In genomic region chr6:33699739-33700138, GRCh38 we compare ENCODE assay signal across 23 cellular contexts. TPM values are rescaled to one million over a fixed set of nuclear protein-coding genes. Genes with fewer than 3 reads are reported as not detected.
DNase-seq lines count a peak whose midpoint lies in the region; ATAC-seq lines count a peak whose summit lies in the region.
"Had no signal": no experiment of that assay in that cellular context is flagged by ENCODE, and none has a peak within 500 bp of the region (broad histone marks: within the 10 kb centered on the region; RNA-seq: fewer than 3 reads in every experiment).

No MANE protein-coding gene starts in this region.

- intact Hi-C loops in naive thymus-derived CD4-positive, alpha-beta T cell (cut with micrococcal nuclease): loop anchor here (1.0 to 10.0 kb wide), 4 partner anchors 32 to 275 kb away; partner anchors contain the start of gene SYNGAP1 (in 1 of the 2)

- no peaks in the 10 kb centered on the region for H3K9me3 Mint-ChIP-seq in T-helper 1 cell treated with Interleukin-12 subunit alpha and Interleukin-12 subunit beta and Interleukin-4 antibody, amounts not matched to agents 30 μg/mL and 1 μg/mL, for 36 hours
- H3K9me3 Mint-ChIP-seq in IgD-negative memory B cell: no peaks in the 10 kb centered on the region
- no peaks in the 10 kb centered on the region for H3K9me3 Mint-ChIP-seq in activated naive CD8-positive, alpha-beta T cell treated with anti-CD3 and anti-CD28 coated beads, Interleukin-2, amount 10 ng/mL, durations not matched to agents 7 days and 5 days
- no peaks in the 10 kb centered on the region for H3K9me3 Mint-ChIP-seq in naive thymus-derived CD4-positive, alpha-beta T cell
- H3K9me3 Mint-ChIP-seq: dendritic cell treated with granulocyte-macrophage colony-stimulating factor and Interleukin-4, amounts not matched to agents 40 ng/mL and 50 ng/mL, for 4 days; GM23338; natural killer cell had no signal

- H3K4me1 Mint-ChIP-seq in T-helper 1 cell treated with Interleukin-12 subunit alpha and Interleukin-12 subunit beta and Interleukin-4 antibody, amounts not matched to agents 30 μg/mL and 1 μg/mL, for 36 hours (ENCODE audit: low read depth): peaks cover 43% of the 10 kb centered on the region
- H3K4me1 Mint-ChIP-seq in IgD-negative memory B cell: peaks cover 37 to 43% (median 40%) of the 10 kb centered on the region in 3 donors
- peaks cover 40% of the 10 kb centered on the region for H3K4me1 Mint-ChIP-seq in activated naive CD8-positive, alpha-beta T cell treated with anti-CD3 and anti-CD28 coated beads, Interleukin-2, amount 10 ng/mL, durations not matched to agents 7 days and 5 days
- H3K4me1 Mint-ChIP-seq in naive thymus-derived CD4-positive, alpha-beta T cell: peaks cover 24 to 66% (median 52%) of the 10 kb centered on the region in 7 donors

- peak overlapping the region; percentile 78 for H3K27ac Mint-ChIP-seq in T-helper 1 cell treated with Interleukin-12 subunit alpha and Interleukin-12 subunit beta and Interleukin-4 antibody, amounts not matched to agents 30 μg/mL and 1 μg/mL, for 36 hours
- peak overlapping the region in 2 of 3 donors; percentile 65 to 83 for H3K27ac Mint-ChIP-seq in IgD-negative memory B cell
- peak overlapping the region; percentile 22 for H3K27ac Mint-ChIP-seq in activated naive CD8-positive, alpha-beta T cell treated with anti-CD3 and anti-CD28 coated beads, Interleukin-2, amount 10 ng/mL, durations not matched to agents 7 days and 5 days
- peak overlapping the region in 8 of 9 donors; percentile 70 to 100 (median 86) for H3K27ac Mint-ChIP-seq in naive thymus-derived CD4-positive, alpha-beta T cell
- H3K27ac Mint-ChIP-seq: dendritic cell treated with granulocyte-macrophage colony-stimulating factor and Interleukin-4, amounts not matched to agents 40 ng/mL and 50 ng/mL, for 4 days had no signal

- CTCF ChIA-PET in naive thymus-derived CD4-positive, alpha-beta T cell (lab: Charles Lee): interaction anchor here (1.5 to 4.0 kb wide), 7 partner anchors 11 to 399 kb away, joined by 4 to 37 read pairs (median 9); partner anchors contain the start of gene UQCC2

- H3K27me3 ChIP-seq in naive thymus-derived CD4-positive, alpha-beta T cell (ENCODE audit: control insufficient read depth in 2 of 2, insufficient read depth in 2 of 2, low read length in 2 of 2): no peaks in the 10 kb centered on the region
- H3K27me3 ChIP-seq: brain microvascular endothelial cell, upper lobe of left lung had no signal

- no peak for DNase-seq in T-helper 1 cell
- DNase-seq in activated naive CD8-positive, alpha-beta T cell treated with anti-CD3 and anti-CD28 coated beads, Interleukin-2, amount 10 ng/mL, durations not matched to agents 7 days and 5 days: no peak
- no peak for DNase-seq in naive thymus-derived CD4-positive, alpha-beta T cell
- DNase-seq in NCI-H1092 treated with DMSO at 0.1 percent for 48 hours (lab: John Stamatoyannopoulos, UW): no peak
- no peak for DNase-seq in AML-193 (lab: John Stamatoyannopoulos, UW)
- DNase-seq: DMS79, NCI-H1048, NCI-H2107 had no signal

- H3K9me3 ChIP-seq in naive thymus-derived CD4-positive, alpha-beta T cell (ENCODE audit: control insufficient read depth in 2 of 3, low read length in 3 of 3): no peaks in the 10 kb centered on the region
- H3K9me3 ChIP-seq: upper lobe of left lung had no signal

- H3K4me3 Mint-ChIP-seq in T-helper 1 cell treated with Interleukin-12 subunit alpha and Interleukin-12 subunit beta and Interleukin-4 antibody, amounts not matched to agents 30 μg/mL and 1 μg/mL, for 36 hours: no peak overlapping the region
- peak overlapping the region in 1 of 4 donors; percentile 85 for H3K4me3 Mint-ChIP-seq in IgD-negative memory B cell
- H3K4me3 Mint-ChIP-seq in activated naive CD8-positive, alpha-beta T cell treated with anti-CD3 and anti-CD28 coated beads, Interleukin-2, amount 10 ng/mL, durations not matched to agents 7 days and 5 days: no peak overlapping the region
- H3K4me3 Mint-ChIP-seq in naive thymus-derived CD4-positive, alpha-beta T cell: peak overlapping the region in 1 of 10 donors; percentile 40
- H3K4me3 Mint-ChIP-seq: dendritic cell treated with granulocyte-macrophage colony-stimulating factor and Interleukin-4, amounts not matched to agents 40 ng/mL and 50 ng/mL, for 4 days; GM23338; natural killer cell had no signal

- H3K4me3 ChIP-seq in naive thymus-derived CD4-positive, alpha-beta T cell (ENCODE audit: low read length): no peak overlapping the region
- H3K4me3 ChIP-seq: GM23338, lung, PC-9, SK-N-MC, upper lobe of left lung had no signal

- H3K27ac ChIP-seq in naive thymus-derived CD4-positive, alpha-beta T cell (ENCODE audit: low read depth, low read length): peak overlapping the region; percentile 34
- H3K27ac ChIP-seq: 22Rv1, brain microvascular endothelial cell, HL-60, PC-9, SK-N-MC had no signal

- POLR2A ChIA-PET in activated naive CD8-positive, alpha-beta T cell treated with anti-CD3 and anti-CD28 coated beads, Interleukin-2, amount 10 ng/mL, durations not matched to agents 7 days and 5 days (lab: Charles Lee): interaction anchor here (2.3 kb wide), 1 partner anchor 12 kb away, joined by 11 read pairs; the partner anchor contains the start of gene UQCC2
- POLR2A ChIA-PET in naive thymus-derived CD4-positive, alpha-beta T cell (lab: Charles Lee): interaction anchor here (0.7 to 1.8 kb wide), 3 partner anchors 11 to 114 kb away, joined by 3 to 9 read pairs (median 6); partner anchors contain the start of gene UQCC2

- no peak for ATAC-seq in activated naive CD8-positive, alpha-beta T cell treated with anti-CD3 and anti-CD28 coated beads, Interleukin-2, amount 10 ng/mL, durations not matched to agents 7 days and 5 days (ENCODE audit: low read depth)
- ATAC-seq in naive thymus-derived CD4-positive, alpha-beta T cell: no peak
- no peak for ATAC-seq in GM19328 (IDR thresholded peaks at IDR 0.05; ENCODE audit: unreplicated experiment)

- H3K36me3 ChIP-seq in naive thymus-derived CD4-positive, alpha-beta T cell (ENCODE audit: control insufficient read depth in 2 of 3, insufficient read depth in 3 of 3, low read length in 3 of 3): peaks cover 0 to 23% (median 6%) of the 10 kb centered on the region in 3 experiments

- no peaks in the 10 kb centered on the region for H3K27me3 Mint-ChIP-seq in T-helper 1 cell treated with Interleukin-12 subunit alpha and Interleukin-12 subunit beta and Interleukin-4 antibody, amounts not matched to agents 30 μg/mL and 1 μg/mL, for 36 hours (ENCODE audit: low read depth)
- H3K27me3 Mint-ChIP-seq in IgD-negative memory B cell: no peaks in the 10 kb centered on the region
- no peaks in the 10 kb centered on the region for H3K27me3 Mint-ChIP-seq in activated naive CD8-positive, alpha-beta T cell treated with anti-CD3 and anti-CD28 coated beads, Interleukin-2, amount 10 ng/mL, durations not matched to agents 7 days and 5 days
- H3K27me3 Mint-ChIP-seq in naive thymus-derived CD4-positive, alpha-beta T cell: no peaks in the 10 kb centered on the region
- H3K27me3 Mint-ChIP-seq: dendritic cell treated with granulocyte-macrophage colony-stimulating factor and Interleukin-4, amounts not matched to agents 40 ng/mL and 50 ng/mL, for 4 days had no signal

- peaks cover 27 to 45% of the 10 kb centered on the region in 2 donors for H3K4me1 ChIP-seq in naive thymus-derived CD4-positive, alpha-beta T cell (ENCODE audit: control insufficient read depth in 2 of 2, insufficient read depth in 2 of 2, low read length in 2 of 2)

- peaks cover 27% of the 10 kb centered on the region for H3K36me3 Mint-ChIP-seq in T-helper 1 cell treated with Interleukin-12 subunit alpha and Interleukin-12 subunit beta and Interleukin-4 antibody, amounts not matched to agents 30 μg/mL and 1 μg/mL, for 36 hours (ENCODE audit: low read depth)
- H3K36me3 Mint-ChIP-seq in IgD-negative memory B cell: peaks cover 9% of the 10 kb centered on the region
- H3K36me3 Mint-ChIP-seq in activated naive CD8-positive, alpha-beta T cell treated with anti-CD3 and anti-CD28 coated beads, Interleukin-2, amount 10 ng/mL, durations not matched to agents 7 days and 5 days: peaks cover 3% of the 10 kb centered on the region
- peaks cover 0 to 10% (median 7%) of the 10 kb centered on the region in 5 donors for H3K36me3 Mint-ChIP-seq in naive thymus-derived CD4-positive, alpha-beta T cell
- H3K36me3 Mint-ChIP-seq: natural killer cell had no signal

RNA-seq across cellular contexts. Expression of gene UQCC2, which starts 11.8 kb away (rescaled TPM):
- polyA plus RNA-seq in IgD-negative memory B cell: 45.2 TPM
- total RNA-seq in activated naive CD8-positive, alpha-beta T cell treated with anti-CD3 and anti-CD28 coated beads, Interleukin-2, amount 10 ng/mL, durations not matched to agents 7 days and 5 days: 10 to 100 TPM; 60.9 to 64.0 TPM
- 10 to 100 TPM; 15.7 to 79.8 (median 23.0) TPM for total RNA-seq in naive thymus-derived CD4-positive, alpha-beta T cell
- polyA plus RNA-seq in naive thymus-derived CD4-positive, alpha-beta T cell: 10 to 100 TPM; 34.1 to 50.0 TPM

RNA-seq across cellular contexts. Expression of gene IP6K3, which starts 47.0 kb away (rescaled TPM):
- polyA plus RNA-seq in IgD-negative memory B cell: not detected
- total RNA-seq in activated naive CD8-positive, alpha-beta T cell treated with anti-CD3 and anti-CD28 coated beads, Interleukin-2, amount 10 ng/mL, durations not matched to agents 7 days and 5 days: not detected
- not detected for total RNA-seq in naive thymus-derived CD4-positive, alpha-beta T cell
- not detected for polyA plus RNA-seq in naive thymus-derived CD4-positive, alpha-beta T cell
- total RNA-seq: glomerular endothelial cell, natural killer cell, PC-9, pulmonary artery endothelial cell had no signal

Comparison
In these comparisons a context has a peak if more than half of its experiments do, and no peak if none do; other contexts are left out.
1. H3K27ac Mint-ChIP-seq: peak in every context shown above with its lines; median percentile 86 in naive thymus-derived CD4-positive, alpha-beta T cell; 78 in T-helper 1 cell treated with Interleukin-12 subunit alpha and Interleukin-12 subunit beta and Interleukin-4 antibody, amounts not matched to agents 30 μg/mL and 1 μg/mL, for 36 hours; 74 in IgD-negative memory B cell; 22 in activated naive CD8-positive, alpha-beta T cell treated with anti-CD3 and anti-CD28 coated beads, Interleukin-2, amount 10 ng/mL, durations not matched to agents 7 days and 5 days.